Comparison of ENCODE assay signal across 17 cellular contexts in genomic region chr17:33696102-33696501, GRCh38.
"Had no signal": no experiment of that assay in that cellular context is flagged by ENCODE, and none has a peak within 500 bp of the region (broad histone marks: within the 10 kb centered on the region; RNA-seq: fewer than 3 reads in every experiment).

No MANE protein-coding gene starts in this region.

- H3K4me1 Mint-ChIP-seq: naive thymus-derived CD8-positive, alpha-beta T cell; stimulated activated memory B cell treated with anti-CD40 and anti-IgM and Interleukin-4, amounts not matched to agents 10 μg/mL and 1 μg/mL and 100 μg/mL, for 72 hours had no signal

- H3K4me3 Mint-ChIP-seq: naive thymus-derived CD8-positive, alpha-beta T cell; stimulated activated memory B cell treated with anti-CD40 and anti-IgM and Interleukin-4, amounts not matched to agents 10 μg/mL and 1 μg/mL and 100 μg/mL, for 72 hours; stimulated activated naive CD8-positive, alpha-beta T cell treated with anti-CD3 and anti-CD28 coated beads, Interleukin-15, Interleukin-2, amounts not matched to agents 100 ng/mL and 50 ng/mL, for 24 hours had no signal

- H3K36me3 Mint-ChIP-seq: naive thymus-derived CD8-positive, alpha-beta T cell; stimulated activated memory B cell treated with anti-CD40 and anti-IgM and Interleukin-4, amounts not matched to agents 10 μg/mL and 1 μg/mL and 100 μg/mL, for 72 hours had no signal

- ATAC-seq: gastrocnemius medialis; left cardiac atrium; left ventricle myocardium superior; naive thymus-derived CD8-positive, alpha-beta T cell; psoas muscle; sciatic nerve; stimulated activated memory B cell treated with anti-CD40 and anti-IgM and Interleukin-4, amounts not matched to agents 10 μg/mL and 1 μg/mL and 100 μg/mL, for 72 hours; upper lobe of right lung had no signal

- H3K27ac Mint-ChIP-seq: naive thymus-derived CD8-positive, alpha-beta T cell; stimulated activated memory B cell treated with anti-CD40 and anti-IgM and Interleukin-4, amounts not matched to agents 10 μg/mL and 1 μg/mL and 100 μg/mL, for 72 hours; stimulated activated naive CD8-positive, alpha-beta T cell treated with anti-CD3 and anti-CD28 coated beads, Interleukin-15, Interleukin-2, amounts not matched to agents 100 ng/mL and 50 ng/mL, for 24 hours had no signal

- H3K27me3 Mint-ChIP-seq: stimulated activated memory B cell treated with anti-CD40 and anti-IgM and Interleukin-4, amounts not matched to agents 10 μg/mL and 1 μg/mL and 100 μg/mL, for 72 hours had no signal

- H3K9me3 Mint-ChIP-seq: naive thymus-derived CD8-positive, alpha-beta T cell; stimulated activated memory B cell treated with anti-CD40 and anti-IgM and Interleukin-4, amounts not matched to agents 10 μg/mL and 1 μg/mL and 100 μg/mL, for 72 hours; stimulated activated naive CD8-positive, alpha-beta T cell treated with anti-CD3 and anti-CD28 coated beads, Interleukin-15, Interleukin-2, amounts not matched to agents 100 ng/mL and 50 ng/mL, for 24 hours had no signal

- DNase-seq: central memory CD4-positive, alpha-beta T cell; effector memory CD4-positive, alpha-beta T cell; gastrocnemius medialis; left cardiac atrium; left ventricle myocardium superior; mesendoderm; naive thymus-derived CD8-positive, alpha-beta T cell; psoas muscle; spleen; stimulated activated CD4-positive, alpha-beta T cell treated with anti-CD3 and anti-CD28 coated beads, Interleukin-15, amount 100 ng/mL, for 24 hours; stimulated activated CD4-positive, alpha-beta T cell treated with anti-CD3 and anti-CD28 coated beads, Interleukin-1b, Interleukin-23, amount 100 ng/mL, for 48 hours; stimulated activated CD4-positive, alpha-beta T cell treated with anti-CD3 and anti-CD28 coated beads, Interleukin-4, amount 100 ng/mL, for 24 hours; tibial artery; upper lobe of right lung had no signal
